In the genomic region with DNA sequence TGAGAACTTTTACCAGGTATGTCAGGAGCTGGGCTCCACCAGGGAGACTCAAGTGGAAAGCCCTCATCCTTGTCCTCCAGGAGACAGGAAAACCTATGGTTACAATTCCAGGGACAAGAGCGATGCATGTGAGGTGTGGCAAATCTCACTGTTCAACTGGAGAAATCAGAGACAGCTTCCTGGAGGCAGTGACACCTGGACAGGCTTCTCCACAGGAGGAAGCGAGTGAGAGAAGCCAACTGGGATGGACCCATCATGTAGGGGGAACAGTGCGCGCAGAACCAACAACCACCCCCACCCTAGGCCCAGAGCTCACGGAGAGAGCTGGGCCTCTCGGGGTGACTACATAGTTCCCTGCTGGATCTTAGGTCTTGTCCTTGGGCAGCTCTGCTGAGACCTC, we compare ENCODE assay signal across 16 cellular contexts. TPM values are rescaled to one million over a fixed set of nuclear protein-coding genes. Genes with fewer than 3 reads are reported as not detected.
"Had no signal": no experiment of that assay in that cellular context is flagged by ENCODE, and none has a peak within 500 bp of the region (broad histone marks: within the 10 kb centered on the region; RNA-seq: fewer than 3 reads in every experiment).

No MANE protein-coding gene starts in this region.

- H3K27me3 Mint-ChIP-seq: naive thymus-derived CD8-positive, alpha-beta T cell had no signal

- H3K36me3 Mint-ChIP-seq: naive thymus-derived CD8-positive, alpha-beta T cell had no signal

- DNase-seq: colonic mucosa; dermis blood vessel endothelial cell; esophagus squamous epithelium; foreskin fibroblast; glutamatergic neuron; islet precursor cell; mesendoderm; naive thymus-derived CD8-positive, alpha-beta T cell; stimulated activated naive CD4-positive, alpha-beta T cell; stomach; substantia nigra; trophoblast cell had no signal

- H3K36me3 ChIP-seq: colonic mucosa, esophagus squamous epithelium, gastroesophageal sphincter, left lung, stomach had no signal

- H3K9me3 Mint-ChIP-seq: naive thymus-derived CD8-positive, alpha-beta T cell had no signal

- H3K9me3 ChIP-seq: colonic mucosa, esophagus squamous epithelium, left lung had no signal

- ATAC-seq: gastroesophageal sphincter; left lung; naive thymus-derived CD8-positive, alpha-beta T cell; sciatic nerve had no signal

- H3K27ac ChIP-seq: colonic mucosa, esophagus squamous epithelium, gastroesophageal sphincter, left lung, stomach had no signal

- H3K4me3 ChIP-seq: colonic mucosa, esophagus squamous epithelium, gastroesophageal sphincter, left lung, stomach had no signal

RNA-seq across cellular contexts. Expression of gene ITGB2, which starts 13.6 kb away (rescaled TPM):
- polyA plus RNA-seq: neural cell had no signal
